Comparison of ENCODE assay signal across 8 cellular contexts in genomic region chr15:56464893-56465520, GRCh38. TPM values are rescaled to one million over a fixed set of nuclear protein-coding genes. Genes with fewer than 3 reads are reported as not detected.
DNase-seq lines count a peak whose midpoint lies in the region; ATAC-seq, FAIRE-seq and TF ChIP-seq lines count a peak whose summit lies in the region.

MNS1 (minus strand) TSS chr15:56465137; CDS start chr15:56464972, 165 bp downstream.

- no peak for TF ChIP-seq CTCF in K562 (IDR thresholded peaks at IDR 0.05 in 2 of 3, conservative IDR thresholded peaks at IDR 0.05 in 1 of 3; ENCODE audit: insufficient read depth in 2 of 3, low read depth in 1 of 3, low read length in 3 of 3)

- peak; percentile 90 for FAIRE-seq in K562 (lab: Jason Lieb, UNC)

- H3K36me3 ChIP-seq in K562 (ENCODE audit: control insufficient read depth, insufficient read depth, low read length) = no peaks in the 10 kb centered on the region

- H3K27ac ChIP-seq in K562 (ENCODE audit: extremely low read depth, low read depth, low read length) = peak within 1 kb of the TSS; percentile 53; the same call in 2 of the 3 replicates

- peak within 1 kb of the TSS; percentile 59 to 90 for H3K9ac ChIP-seq in K562 (ENCODE audit: insufficient read depth in 1 of 2, low read depth in 2 of 2, low read length in 2 of 2)

- H4K20me1 ChIP-seq in K562 (replicated peaks; ENCODE audit: control insufficient read depth, insufficient read depth, low read length) = no peaks in the 10 kb centered on the region

- no peaks in the 10 kb centered on the region for H3K79me2 ChIP-seq in K562 (ENCODE audit: control insufficient read depth, insufficient read depth, low read length)

- DNase-seq in NCI-H146 treated with DMSO at 0.1 percent for 48 hours (lab: John Stamatoyannopoulos, UW; ENCODE audit: unreplicated experiment) (peak; percentile 76), T-helper 2 cell (peak in 4 of 5 experiments; percentile 13 to 78 (median 21)), K562 (ENCODE audit: extremely low read depth in 1 of 4, low spot score in 3 of 4) (peak; percentile 81 to 95 (median 88)), hypothalamus (lab: John Stamatoyannopoulos, UW) (peak; percentile 3 to 91 (median 76)), retina (peak; percentile 97)
- DNase-seq in NK-92 treated with Interleukin-12 subunit alpha and Interleukin-12 subunit beta, amount 100 ng/mL, for 24 hours (lab: John Stamatoyannopoulos, UW) = no peak

- no peaks in the 10 kb centered on the region for H3K27me3 ChIP-seq in K562 (ENCODE audit: control insufficient read depth in 2 of 2, insufficient read depth in 2 of 2, low read length in 2 of 2)

- CTCF ChIA-PET in K562 (lab: Yijun Ruan, JAX; ENCODE audit: low intra/inter-chr PET ratio) = no interaction called here

- peak within 1 kb of the TSS; percentile 88 for H3K4me2 ChIP-seq in K562 (ENCODE audit: insufficient read depth, low read length)

- H3K9me3 ChIP-seq in K562 (replicated peaks; ENCODE audit: control insufficient read depth, insufficient read depth, low read depth, low read length) = no peaks in the 10 kb centered on the region

- no TSS peak for BruUV-seq in K562 (replicated peaks; lab: Mats Ljungman, UMichigan)

- WGBS in K562 (ENCODE audit: insufficient coverage, low coverage, missing lambda C conversion rate) = 8% methylated on average over 37 of the region's 38 CpGs

- POLR2A ChIA-PET in K562 (lab: Yijun Ruan, JAX) = interaction anchor here (0.6 to 1.2 kb wide), 6 partner anchors 10 to 305 kb away, joined by 3 to 5 read pairs (median 4); no protein-coding TSS in a partner anchor

- in situ Hi-C loops in K562 (cut with MboI) = no loop called here

- peaks cover 7 to 8% of the 10 kb centered on the region in 2 experiments; a peak in 4 of 5 replicates for H3K4me1 ChIP-seq in K562 (replicated peaks in 1 of 2; ENCODE audit: control insufficient read depth in 2 of 2, insufficient read depth in 2 of 2, low read length in 2 of 2)

- no peak for TF ChIP-seq EP300 in K562 (IDR thresholded peaks at IDR 0.05; ENCODE audit: low read length)

- TF ChIP-seq POLR2A in GM18505 (IDR thresholded peaks at IDR 0.05; ENCODE audit: borderline replicate concordance, extremely low read depth, insufficient read depth, insufficient read length) = peak; percentile 53
- TF ChIP-seq POLR2A in K562 (conservative IDR thresholded peaks at IDR 0.05) = peak; percentile 66

- peak within 1 kb of the TSS; percentile 49 for H3K4me3 ChIP-seq in K562

- H2AFZ ChIP-seq in K562 (ENCODE audit: low read depth, low read length) = peak within 1 kb of the TSS; percentile 98

- TF ChIP-seq RAD21 in K562 (CRISPR knock-in tag; conservative IDR thresholded peaks at IDR 0.05 in 1 of 2, IDR thresholded peaks at IDR 0.05 in 1 of 2) = peak in 1 of 2 experiments; percentile 24; a peak in 2 of 4 replicates

- peak; percentile 99 for ATAC-seq in GM18505 (IDR thresholded peaks at IDR 0.05; ENCODE audit: unreplicated experiment)
- peak; percentile 98 for ATAC-seq in HG02884 (IDR thresholded peaks at IDR 0.05; ENCODE audit: unreplicated experiment)
- ATAC-seq in K562 = peak; percentile 100

- intact Hi-C loops in K562 (cut with micrococcal nuclease) = no loop called here

- H3K9me1 ChIP-seq in K562 (ENCODE audit: control insufficient read depth, insufficient read depth, low read length) = no peaks in the 10 kb centered on the region

TF ChIP-seq in K562, 482 proteins besides CTCF, POLR2A, EP300 and RAD21 (continues in another document):
- TF ChIP-seq MCM2 (IDR thresholded peaks at IDR 0.05; ENCODE audit: low read depth) (no peak), GTF2F1 (IDR thresholded peaks at IDR 0.05; ENCODE audit: low read depth, low read length) (no peak; the same call in 1 of the 2 replicates), XRCC5 (IDR thresholded peaks at IDR 0.05; ENCODE audit: low read depth, low read length) (no peak), THRA (IDR thresholded peaks at IDR 0.05) (no peak), EP400 (IDR thresholded peaks at IDR 0.05) (peak; percentile 65), MBD1 (CRISPR knock-in tag; IDR thresholded peaks at IDR 0.05) (no peak), PYGO2 (tag; IDR thresholded peaks at IDR 0.05) (no peak), ZNF146 (CRISPR knock-in tag; IDR thresholded peaks at IDR 0.05; ENCODE audit: unreplicated experiment) (no peak), DDX20 (tag; IDR thresholded peaks at IDR 0.05; ENCODE audit: low read depth) (no peak), POLR2G (IDR thresholded peaks at IDR 0.05; ENCODE audit: low read depth, low read length) (peak; percentile 48), E4F1 (CRISPR knock-in tag; IDR thresholded peaks at IDR 0.05; ENCODE audit: borderline replicate concordance) (no peak), MECOM (CRISPR knock-in tag; IDR thresholded peaks at IDR 0.05) (no peak), EGR1 (conservative IDR thresholded peaks at IDR 0.05) (no peak), HES1 (IDR thresholded peaks at IDR 0.05; ENCODE audit: low read depth) (no peak), GATA2 (CRISPR knock-in tag; IDR thresholded peaks at IDR 0.05) (no peak), ZNF644 (tag; IDR thresholded peaks at IDR 0.05; ENCODE audit: low read depth) (no peak)

RNA-seq across cellular contexts. Expression of gene MNS1, which starts in this region (rescaled TPM):
- total RNA-seq in K562 (2011; cell fraction: chromatin; rRNA removed; ENCODE audit: low replicate concordance) = 1.5 TPM in 1 of 2 replicates, not detected in the other
- not detected in 2 replicates for total RNA-seq in K562 (2011; cell fraction: nucleolus; rRNA removed)
- total RNA-seq in K562 (2011; cell fraction: nucleoplasm; rRNA removed) = 0.29 and 0.31 TPM in 2 replicates
- total RNA-seq in K562 (2014; rRNA removed) (2.4 and 3.6 TPM in 2 replicates), K562 (2014; rRNA removed; fragmentation: Illumina TruSeq; extraction: Trizol) (7.2 and 9.2 TPM in 2 replicates), K562 (2015; rRNA removed; fragmentation: Illumina TruSeq; extraction: Trizol) (9.6 and 10.3 TPM in 2 replicates), K562 (2021) (2.5 and 2.7 TPM in 2 replicates)
- polyA plus RNA-seq in K562 (2011; rRNA removed) (1.1 and 1.2 TPM in 2 replicates), K562 (2014; fragmentation: Illumina TruSeq; extraction: Trizol) (5.6 and 8.1 TPM in 2 replicates), K562 (2014; fragmentation: Nextera tagmentation; extraction: Ambion mirVana) (1 to 10 TPM; 2.0 to 2.4 TPM), K562 (2014; rRNA removed) (3.5 and 4.8 TPM in 2 replicates)
- polyA plus RNA-seq in K562 (2011; cell fraction: cytosol; rRNA removed) = 0.21 and 0.32 TPM in 2 replicates
- 0.18 and 0.67 TPM in 2 replicates for polyA plus RNA-seq in K562 (2011; cell fraction: nucleus; rRNA removed)
- polyA plus RNA-seq in K562 (2012) = 5.3 and 5.7 TPM in 2 replicates
- 0.81 and 1.9 TPM in 2 replicates for polyA minus RNA-seq in K562 (2011; rRNA and poly(A)+ RNA removed)
- 0.57 TPM in 1 of 2 replicates, not detected in the other for polyA minus RNA-seq in K562 (2011; cell fraction: cytosol; rRNA and poly(A)+ RNA removed)
- polyA minus RNA-seq in K562 (2011; cell fraction: nucleus; rRNA and poly(A)+ RNA removed) = 0.40 and 3.3 TPM in 2 replicates
